Comparison of ENCODE assay signal across 28 cellular contexts in genomic region chr7:80278737-80279136, GRCh38.
DNase-seq lines count a peak whose midpoint lies in the region; ATAC-seq, FAIRE-seq and TF ChIP-seq lines count a peak whose summit lies in the region.
"Had no signal": no experiment of that assay in that cellular context is flagged by ENCODE, and none has a peak within 500 bp of the region (broad histone marks: within the 10 kb centered on the region; RNA-seq: fewer than 3 reads in every experiment).

No MANE protein-coding gene starts in this region.

- H3K4me3 ChIP-seq in left lung = no peak overlapping the region
- H3K4me3 ChIP-seq: breast epithelium, coronary artery, esophagus squamous epithelium, HAP-1, suprapubic skin had no signal

- CTCF ChIA-PET in Calu3 (lab: Charles Lee) = no interaction called here

- H3K36me3 ChIP-seq in left lung = no peaks in the 10 kb centered on the region
- H3K36me3 ChIP-seq: breast epithelium, esophagus squamous epithelium, HAP-1, suprapubic skin had no signal

- H3K27ac Mint-ChIP-seq in Calu3 (ENCODE audit: unreplicated experiment) (peak overlapping the region; percentile 95), osteocyte (ENCODE audit: unreplicated experiment) (peak overlapping the region; percentile 86)
- H3K27ac Mint-ChIP-seq: activated CD4-positive, alpha-beta T cell treated with anti-CD3 and anti-CD28 coated beads, Interleukin-2, amount 10 ng/mL, durations not matched to agents 7 days and 5 days; activated T-cell treated with anti-CD3 and anti-CD28 coated beads, Interleukin-2, amount 50 U/mL, for 72 hours; memory B cell; naive B cell; stimulated activated memory B cell treated with anti-CD40 and anti-IgM and Interleukin-4, amounts not matched to agents 10 μg/mL and 1 μg/mL and 100 μg/mL, for 72 hours had no signal

- no TSS peak for BruUV-seq in Calu3 (replicated peaks; lab: Mats Ljungman, UMichigan)

- no peak for TF ChIP-seq CTCF in Calu3 (IDR thresholded peaks at IDR 0.05; ENCODE audit: unreplicated experiment)
- no peak for TF ChIP-seq CTCF in osteocyte (IDR thresholded peaks at IDR 0.05)
- no peak for TF ChIP-seq CTCF in left lung (IDR thresholded peaks at IDR 0.05)

- intact Hi-C loops in Calu3 (cut with micrococcal nuclease; ENCODE audit: unreplicated experiment) = loop anchor here (5.0 to 10.0 kb wide), 3 partner anchors 34 to 449 kb away; no protein-coding TSS in a partner anchor
- intact Hi-C loops in left lung (cut with DNase I) = no loop called here

- H3K4me1 Mint-ChIP-seq in Calu3 (ENCODE audit: low read depth, unreplicated experiment) = peaks cover 39% of the 10 kb centered on the region
- peaks cover 40% of the 10 kb centered on the region for H3K4me1 Mint-ChIP-seq in osteocyte (ENCODE audit: unreplicated experiment)
- H3K4me1 Mint-ChIP-seq: activated CD4-positive, alpha-beta T cell treated with anti-CD3 and anti-CD28 coated beads, Interleukin-2, amount 10 ng/mL, durations not matched to agents 7 days and 5 days; memory B cell; naive B cell; stimulated activated memory B cell treated with anti-CD40 and anti-IgM and Interleukin-4, amounts not matched to agents 10 μg/mL and 1 μg/mL and 100 μg/mL, for 72 hours had no signal

- peak; percentile 73 for FAIRE-seq in colon (lab: Jason Lieb, UNC)

- H3K4me3 Mint-ChIP-seq in Calu3 (ENCODE audit: low read depth, unreplicated experiment) = no peak overlapping the region
- H3K4me3 Mint-ChIP-seq in osteocyte (ENCODE audit: unreplicated experiment) = no peak overlapping the region
- H3K4me3 Mint-ChIP-seq: activated CD4-positive, alpha-beta T cell treated with anti-CD3 and anti-CD28 coated beads, Interleukin-2, amount 10 ng/mL, durations not matched to agents 7 days and 5 days; activated T-cell treated with anti-CD3 and anti-CD28 coated beads, Interleukin-2, amount 50 U/mL, for 72 hours; memory B cell; naive B cell; stimulated activated memory B cell treated with anti-CD40 and anti-IgM and Interleukin-4, amounts not matched to agents 10 μg/mL and 1 μg/mL and 100 μg/mL, for 72 hours had no signal

- H3K27me3 Mint-ChIP-seq in Calu3 (ENCODE audit: unreplicated experiment) (no peaks in the 10 kb centered on the region), osteocyte (ENCODE audit: unreplicated experiment) (no peaks in the 10 kb centered on the region)
- H3K27me3 Mint-ChIP-seq: activated CD4-positive, alpha-beta T cell treated with anti-CD3 and anti-CD28 coated beads, Interleukin-2, amount 10 ng/mL, durations not matched to agents 7 days and 5 days; memory B cell; naive B cell; stimulated activated memory B cell treated with anti-CD40 and anti-IgM and Interleukin-4, amounts not matched to agents 10 μg/mL and 1 μg/mL and 100 μg/mL, for 72 hours had no signal

- DNase-seq in Calu3 (no peak), M059J (ENCODE audit: low read depth) (peak; percentile 14), osteocyte (ENCODE audit: extremely low spot score, unreplicated experiment) (no peak), cerebellum (ENCODE audit: low spot score) (no peak), left lung (no peak), NAMALWA (ENCODE audit: low spot score) (no peak), left lobe of liver (ENCODE audit: low spot score) (no peak)
- DNase-seq: activated CD4-positive, alpha-beta T cell treated with anti-CD3 and anti-CD28 coated beads, Interleukin-2, amount 10 ng/mL, durations not matched to agents 7 days and 5 days; activated naive CD4-positive, alpha-beta T cell treated with Interleukin-2 at 50 U/mL for 16 hours; activated T-cell treated with anti-CD3 and anti-CD28 coated beads, Interleukin-2, amount 50 U/mL, for 72 hours; amygdala; C1 segment of cervical spinal cord; Caco-2; esophagus squamous epithelium; naive B cell; NCI-H146; NCI-H510A; NK-92 treated with Interleukin-12 subunit alpha and Interleukin-12 subunit beta, amount 100 ng/mL, for 24 hours; occipital lobe; retina; stimulated activated CD4-positive, alpha-beta T cell treated with anti-CD3 and anti-CD28 coated beads, Interleukin-4, amount 100 ng/mL, for 1 hour had no signal

- no peaks in the 10 kb centered on the region for H3K27me3 ChIP-seq in left lung
- H3K27me3 ChIP-seq: breast epithelium, esophagus squamous epithelium, suprapubic skin had no signal

- H3K36me3 Mint-ChIP-seq in Calu3 (ENCODE audit: insufficient read depth, unreplicated experiment) = peaks cover 18% of the 10 kb centered on the region
- no peaks in the 10 kb centered on the region for H3K36me3 Mint-ChIP-seq in osteocyte (ENCODE audit: unreplicated experiment)
- H3K36me3 Mint-ChIP-seq: memory B cell; naive B cell; stimulated activated memory B cell treated with anti-CD40 and anti-IgM and Interleukin-4, amounts not matched to agents 10 μg/mL and 1 μg/mL and 100 μg/mL, for 72 hours had no signal

- peak overlapping the region in 1 of 2 donors; percentile 55 for H3K27ac ChIP-seq in left lung
- H3K27ac ChIP-seq: coronary artery, esophagus squamous epithelium, suprapubic skin had no signal

- H3K4me1 ChIP-seq in left lung = peaks cover 10 to 13% of the 10 kb centered on the region in 2 donors
- H3K4me1 ChIP-seq: breast epithelium, Caco-2 had no signal

- H3K9me3 Mint-ChIP-seq in Calu3 (ENCODE audit: low read depth, unreplicated experiment) (peaks cover 8% of the 10 kb centered on the region), osteocyte (ENCODE audit: unreplicated experiment) (no peaks in the 10 kb centered on the region)
- H3K9me3 Mint-ChIP-seq: activated CD4-positive, alpha-beta T cell treated with anti-CD3 and anti-CD28 coated beads, Interleukin-2, amount 10 ng/mL, durations not matched to agents 7 days and 5 days; activated T-cell treated with anti-CD3 and anti-CD28 coated beads, Interleukin-2, amount 50 U/mL, for 72 hours; naive B cell had no signal

- ATAC-seq in left lung (no peak), left lobe of liver (no peak)
- ATAC-seq: activated T-cell treated with anti-CD3 and anti-CD28 coated beads, Interleukin-2, amount 50 U/mL, for 72 hours; stimulated activated memory B cell treated with anti-CD40 and anti-IgM and Interleukin-4, amounts not matched to agents 10 μg/mL and 1 μg/mL and 100 μg/mL, for 72 hours had no signal

- no peaks in the 10 kb centered on the region for H3K9me3 ChIP-seq in left lung
- H3K9me3 ChIP-seq: breast epithelium, Caco-2, esophagus squamous epithelium, HAP-1, suprapubic skin had no signal
